In the genomic region with DNA sequence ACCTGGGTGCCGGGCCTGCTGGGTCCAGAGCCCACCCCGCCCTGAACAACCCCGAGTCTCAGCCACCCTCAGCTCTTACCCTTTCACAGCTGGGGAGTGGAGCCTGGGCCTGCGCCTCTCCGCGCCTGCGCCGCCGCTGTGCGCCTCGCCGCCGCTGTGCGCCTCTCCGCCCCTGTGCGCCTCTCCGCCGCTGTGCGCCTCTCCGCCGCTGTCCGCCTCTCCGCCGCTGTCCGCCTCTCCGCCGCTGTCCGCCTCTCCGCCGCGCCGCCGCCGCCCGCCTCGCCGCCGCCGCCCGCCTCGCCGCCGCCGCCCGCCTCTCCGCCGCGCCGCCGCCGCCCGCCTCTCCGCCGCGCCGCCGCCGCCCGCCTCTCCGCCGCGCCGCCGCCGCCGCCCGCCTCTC, we compare ENCODE assay signal across 8 cellular contexts.
DNase-seq lines count a peak whose midpoint lies in the region; ATAC-seq and TF ChIP-seq lines count a peak whose summit lies in the region.
"Not testable (repeated sequence)": the region's sequence is repeated elsewhere in the genome, so short reads cannot be mapped to it uniquely, and the experiment has no call there.

No MANE protein-coding gene starts in this region.

- H2AFZ ChIP-seq in GM23338: not testable (repeated sequence)

- not testable (repeated sequence) for H3K36me3 ChIP-seq in GM23338 (ENCODE audit: insufficient read depth); transverse colon

- H3K4me3 ChIP-seq in GM23338; right cardiac atrium (ENCODE audit: low read length); transverse colon: not testable (repeated sequence)

- intact Hi-C loops in activated CD4-positive, alpha-beta T cell treated with anti-CD3 and anti-CD28 coated beads, Interleukin-2, amount 10 ng/mL, durations not matched to agents 24 days and 14 days (cut with micrococcal nuclease); right cardiac atrium (cut with DNase I); transverse colon (cut with DNase I; ENCODE audit: low total_unique reads): not testable (repeated sequence)

- not testable (repeated sequence) for H3K9me2 ChIP-seq in GM23338 (ENCODE audit: insufficient read depth)

- H3K27ac ChIP-seq in GM23338 (ENCODE audit: low read depth); right cardiac atrium (ENCODE audit: low read length); transverse colon: not testable (repeated sequence)

- H3K36me3 Mint-ChIP-seq in GM23338 (ENCODE audit: low read depth); activated CD4-positive, alpha-beta T cell treated with anti-CD3 and anti-CD28 coated beads, Interleukin-2, amount 10 ng/mL, durations not matched to agents 24 days and 14 days (ENCODE audit: low read depth); chondrocyte (ENCODE audit: low read depth); natural killer cell treated with Interleukin-12 subunit alpha and Interleukin-12 subunit beta and Interleukin-15 and Interleukin-18, amount 100 ng/mL, for 72 hours; progenitor cell of endocrine pancreas (ENCODE audit: insufficient read depth): not testable (repeated sequence)

- not testable (repeated sequence) for H3K9me3 ChIP-seq in right cardiac atrium (ENCODE audit: control insufficient read depth, low read length); transverse colon

- not testable (repeated sequence) for H3K9me3 Mint-ChIP-seq in GM23338; activated CD4-positive, alpha-beta T cell treated with anti-CD3 and anti-CD28 coated beads, Interleukin-2, amount 10 ng/mL, durations not matched to agents 24 days and 14 days; chondrocyte (ENCODE audit: low read depth); natural killer cell treated with Interleukin-12 subunit alpha and Interleukin-12 subunit beta and Interleukin-15 and Interleukin-18, amount 100 ng/mL, for 72 hours; progenitor cell of endocrine pancreas (ENCODE audit: low read depth)

- not testable (repeated sequence) for H3K4me1 ChIP-seq in GM23338 (ENCODE audit: insufficient read depth); right cardiac atrium (ENCODE audit: control insufficient read depth, insufficient read depth, low read length); transverse colon

- WGBS in right cardiac atrium: 73% methylated on average over 33 of the region's 67 CpGs
- WGBS in transverse colon (ENCODE audit: low coverage in 1 of 2), 2 donors: 68 to 88% methylated on average over 5 to 53 of the region's 67 CpGs

- TF ChIP-seq POLR2A in transverse colon (IDR thresholded peaks at IDR 0.05): not testable (repeated sequence)

- not testable (repeated sequence) for H4K20me1 ChIP-seq in GM23338 (replicated peaks; ENCODE audit: insufficient read depth)

- not testable (repeated sequence) for H3K79me2 ChIP-seq in GM23338 (replicated peaks; ENCODE audit: insufficient read depth)

- peaks cover 17% of the 10 kb centered on the region; the same call in 1 of the 2 replicates for H3K27me3 ChIP-seq in GM23338 (ENCODE audit: insufficient read depth)
- not testable (repeated sequence) for H3K27me3 ChIP-seq in right cardiac atrium (ENCODE audit: control insufficient read depth, insufficient read depth); transverse colon

- H3F3A ChIP-seq in GM23338 (replicated peaks; ENCODE audit: low read depth): not testable (repeated sequence)

- not testable (repeated sequence) for H3K27ac Mint-ChIP-seq in GM23338; activated CD4-positive, alpha-beta T cell treated with anti-CD3 and anti-CD28 coated beads, Interleukin-2, amount 10 ng/mL, durations not matched to agents 24 days and 14 days; chondrocyte (ENCODE audit: unreplicated experiment); natural killer cell treated with Interleukin-12 subunit alpha and Interleukin-12 subunit beta and Interleukin-15 and Interleukin-18, amount 100 ng/mL, for 72 hours; progenitor cell of endocrine pancreas

- TF ChIP-seq EP300 in transverse colon (IDR thresholded peaks at IDR 0.05; ENCODE audit: low read depth): not testable (repeated sequence)

- DNase-seq in GM23338 (ENCODE audit: low spot score); progenitor cell of endocrine pancreas (ENCODE audit: low spot score, unreplicated experiment): not testable (repeated sequence)
- peak; percentile 60 for DNase-seq in activated CD4-positive, alpha-beta T cell treated with anti-CD3 and anti-CD28 coated beads, Interleukin-2, amount 10 ng/mL, durations not matched to agents 24 days and 14 days
- DNase-seq in activated effector memory CD4-positive, alpha-beta T cell treated with anti-CD3 and anti-CD28 coated beads, Interleukin-2, amount 50 U/mL, for 16 hours: peak; percentile 63
- DNase-seq in chondrocyte (ENCODE audit: low spot score) (peak; percentile 36), right cardiac atrium (peak in 2 of 3 donors; percentile 17 to 63), transverse colon (peak; percentile 19)
- peak; percentile 20 for DNase-seq in natural killer cell treated with Interleukin-12 subunit alpha and Interleukin-12 subunit beta and Interleukin-15 and Interleukin-18, amount 100 ng/mL, for 72 hours (ENCODE audit: low spot score)

- ATAC-seq in GM23338; right cardiac atrium; natural killer cell treated with Interleukin-12 subunit alpha and Interleukin-12 subunit beta and Interleukin-15 and Interleukin-18, amount 100 ng/mL, for 72 hours: not testable (repeated sequence)

- not testable (repeated sequence) for H3K4me2 ChIP-seq in GM23338

- not testable (repeated sequence) for H3K4me1 Mint-ChIP-seq in GM23338; activated CD4-positive, alpha-beta T cell treated with anti-CD3 and anti-CD28 coated beads, Interleukin-2, amount 10 ng/mL, durations not matched to agents 24 days and 14 days; chondrocyte (ENCODE audit: low read depth); natural killer cell treated with Interleukin-12 subunit alpha and Interleukin-12 subunit beta and Interleukin-15 and Interleukin-18, amount 100 ng/mL, for 72 hours (ENCODE audit: low read depth in 2 of 2); progenitor cell of endocrine pancreas (ENCODE audit: low read depth)

- not testable (repeated sequence) for TF ChIP-seq CTCF in GM23338 (conservative IDR thresholded peaks at IDR 0.05; ENCODE audit: low read depth in 2 of 2); chondrocyte (IDR thresholded peaks at IDR 0.05); progenitor cell of endocrine pancreas (IDR thresholded peaks at IDR 0.05; ENCODE audit: unreplicated experiment); transverse colon (IDR thresholded peaks at IDR 0.05)

- not testable (repeated sequence) for H3K27me3 Mint-ChIP-seq in GM23338 (ENCODE audit: insufficient read depth, low read depth, poor library complexity); activated CD4-positive, alpha-beta T cell treated with anti-CD3 and anti-CD28 coated beads, Interleukin-2, amount 10 ng/mL, durations not matched to agents 24 days and 14 days; chondrocyte (ENCODE audit: low read depth); natural killer cell treated with Interleukin-12 subunit alpha and Interleukin-12 subunit beta and Interleukin-15 and Interleukin-18, amount 100 ng/mL, for 72 hours; progenitor cell of endocrine pancreas

- H3K4me3 Mint-ChIP-seq in GM23338 (peak overlapping the region; percentile 59; the same call in 2 of the 3 replicates), chondrocyte (ENCODE audit: unreplicated experiment) (peak overlapping the region; percentile 58), progenitor cell of endocrine pancreas (ENCODE audit: low read depth) (peak overlapping the region; percentile 65)
- peak overlapping the region; percentile 45 for H3K4me3 Mint-ChIP-seq in activated CD4-positive, alpha-beta T cell treated with anti-CD3 and anti-CD28 coated beads, Interleukin-2, amount 10 ng/mL, durations not matched to agents 24 days and 14 days
- H3K4me3 Mint-ChIP-seq in natural killer cell treated with Interleukin-12 subunit alpha and Interleukin-12 subunit beta and Interleukin-15 and Interleukin-18, amount 100 ng/mL, for 72 hours: not testable (repeated sequence)

- in situ Hi-C loops in transverse colon (cut with MboI; ENCODE audit: low pct_ligation_motif_present in 1 of 4, low pct_unique_long_range_greater_than_20kb in 1 of 4, low sequenced_read_pairs in 3 of 4): not testable (repeated sequence)
